ENCODE assay signal across 21 cellular contexts in the genomic region with DNA sequence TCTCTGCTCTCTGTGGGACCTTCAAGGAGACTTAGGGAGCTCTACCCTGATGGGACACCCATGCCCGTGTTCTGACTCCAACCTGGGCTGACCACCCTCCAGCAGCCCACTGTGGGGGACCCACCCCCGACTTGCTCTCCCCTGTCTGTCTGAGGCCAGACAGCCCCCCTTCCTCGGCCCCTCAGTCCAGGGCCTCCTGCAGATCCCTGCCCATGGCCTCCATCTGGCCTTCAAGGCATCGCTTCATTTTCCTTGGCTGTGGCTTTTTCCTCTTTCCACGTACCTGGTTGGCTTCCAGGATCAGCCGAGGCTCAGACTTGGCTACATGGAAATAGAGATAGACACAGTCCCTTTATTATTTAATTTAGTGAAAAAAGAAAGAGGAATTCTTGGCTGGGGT.
"Had no signal": no experiment of that assay in that cellular context is flagged by ENCODE, and none has a peak within 500 bp of the region (broad histone marks: within the 10 kb centered on the region; RNA-seq: fewer than 3 reads in every experiment).

No MANE protein-coding gene starts in this region.

- H3K27ac Mint-ChIP-seq: activated CD8-positive, alpha-beta T cell treated with anti-CD3 and anti-CD28 coated beads for 36 hours; activated naive CD8-positive, alpha-beta T cell; activated T-helper 17 cell treated with anti-CD3 and anti-CD28 coated beads, Interleukin-2, amount 50 U/mL, for 72 hours; WTC11 had no signal

- H3K27me3 Mint-ChIP-seq: activated CD8-positive, alpha-beta T cell treated with anti-CD3 and anti-CD28 coated beads for 36 hours had no signal

- H3K36me3 Mint-ChIP-seq: activated naive CD8-positive, alpha-beta T cell; WTC11 had no signal

- H3K4me3 Mint-ChIP-seq: activated CD8-positive, alpha-beta T cell treated with anti-CD3 and anti-CD28 coated beads for 36 hours; activated naive CD8-positive, alpha-beta T cell; activated T-cell treated with anti-CD3 and anti-CD28 coated beads, Interleukin-2, amount 50 U/mL, for 4 hours; activated T-helper 17 cell treated with anti-CD3 and anti-CD28 coated beads, Interleukin-2, amount 50 U/mL, for 72 hours; WTC11 had no signal

- ATAC-seq: activated CD8-positive, alpha-beta T cell treated with anti-CD3 and anti-CD28 coated beads for 36 hours; activated T-cell treated with anti-CD3 and anti-CD28 coated beads, Interleukin-2, amount 50 U/mL, for 4 hours; activated T-helper 17 cell treated with anti-CD3 and anti-CD28 coated beads, Interleukin-2, amount 50 U/mL, for 72 hours; gastroesophageal sphincter; WTC11 had no signal

- DNase-seq: activated CD4-positive, alpha-beta T cell treated with anti-CD3 and anti-CD28 coated beads for 48 hours; activated CD4-positive, alpha-beta T cell treated with anti-CD3 and anti-CD28 coated beads, Interleukin-2, amount 50 U/mL, for 1 hour; activated CD4-positive, alpha-beta T cell treated with anti-CD3 and anti-CD28 coated beads, Interleukin-2, amount 50 U/mL, for 48 hours; activated CD8-positive, alpha-beta memory T cell treated with anti-CD3 and anti-CD28 coated beads for 24 hours; activated CD8-positive, alpha-beta T cell treated with anti-CD3 and anti-CD28 coated beads for 36 hours; activated effector memory CD4-positive, alpha-beta T cell treated with Interleukin-2 at 50 U/mL for 16 hours; activated gamma-delta T cell treated with Interleukin-2 at 50 U/mL for 16 hours; activated naive CD4-positive, alpha-beta T cell treated with anti-CD3 and anti-CD28 coated beads, Interleukin-2, amount 50 U/mL, for 16 hours; activated naive CD4-positive, alpha-beta T cell treated with Interleukin-2 at 50 U/mL for 16 hours; activated T-cell treated with anti-CD3 and anti-CD28 coated beads, Interleukin-2, amount 50 U/mL, for 4 hours; amniotic stem cell; anterior cingulate cortex; central memory CD4-positive, alpha-beta T cell; effector CD8-positive, alpha-beta T cell; esophagus squamous epithelium; foreskin melanocyte; T-helper 2 cell had no signal

- H3K4me1 Mint-ChIP-seq: activated T-helper 17 cell treated with anti-CD3 and anti-CD28 coated beads, Interleukin-2, amount 50 U/mL, for 72 hours; WTC11 had no signal
